ENCODE assay signal across 8 cellular contexts in genomic region chr16:57648590-57649442, GRCh38. TPM values are rescaled to one million over a fixed set of nuclear protein-coding genes. Genes with fewer than 3 reads are reported as not detected.
DNase-seq lines count a peak whose midpoint lies in the region; ATAC-seq and TF ChIP-seq lines count a peak whose summit lies in the region.

No MANE protein-coding gene starts in this region.

- H3K9me3 Mint-ChIP-seq in activated T-helper 2 cell treated with anti-CD3 and anti-CD28 coated beads, Interferon-gamma antibody, Interleukin-2, Interleukin-4, amounts not matched to agents 10 μg/mL and 5 μg/mL and 100 μg/mL, durations not matched to agents 14 hours and 24 hours and 36 hours: no peaks in the 10 kb centered on the region

- ATAC-seq in GM19397 (IDR thresholded peaks at IDR 0.05; ENCODE audit: unreplicated experiment): peak; percentile 50
- peak; percentile 13; the same call in 2 of the 3 replicates for ATAC-seq in RWPE2 (ENCODE audit: low read depth)
- ATAC-seq in omental fat pad (ENCODE audit: low FRiP score): peak; percentile 60

- no peak for TF ChIP-seq EP300 in suprapubic skin (IDR thresholded peaks at IDR 0.05)

- no peak overlapping the region for H3K4me3 Mint-ChIP-seq in activated T-helper 2 cell treated with anti-CD3 and anti-CD28 coated beads, Interferon-gamma antibody, Interleukin-2, Interleukin-4, amounts not matched to agents 10 μg/mL and 5 μg/mL and 100 μg/mL, durations not matched to agents 14 hours and 24 hours and 36 hours (ENCODE audit: low read depth)

- H3K36me3 ChIP-seq in BLaER1 (peaks cover 3% of the 10 kb centered on the region; the same call in 1 of the 2 replicates), RWPE2 (ENCODE audit: low read depth) (peaks cover 70% of the 10 kb centered on the region), suprapubic skin (peaks cover 29% of the 10 kb centered on the region)

- 47% methylated on average over 18 of the region's 18 CpGs for WGBS in suprapubic skin

- peak overlapping the region; percentile 20; the same call in 1 of the 2 replicates for H3K9ac ChIP-seq in BLaER1

- peak overlapping the region; percentile 58 for H3K27ac ChIP-seq in BLaER1
- no peak overlapping the region for H3K27ac ChIP-seq in RWPE2 (ENCODE audit: poor library complexity, severe bottlenecking)
- no peak overlapping the region for H3K27ac ChIP-seq in suprapubic skin

- H3K27me3 ChIP-seq in BLaER1 (no peaks in the 10 kb centered on the region), RWPE2 (ENCODE audit: insufficient read depth, poor library complexity, severe bottlenecking) (no peaks in the 10 kb centered on the region), suprapubic skin (peaks cover 3% of the 10 kb centered on the region)

- peak overlapping the region; percentile 48 for H3K27ac Mint-ChIP-seq in activated T-helper 2 cell treated with anti-CD3 and anti-CD28 coated beads, Interferon-gamma antibody, Interleukin-2, Interleukin-4, amounts not matched to agents 10 μg/mL and 5 μg/mL and 100 μg/mL, durations not matched to agents 14 hours and 24 hours and 36 hours

- intact Hi-C loops in activated T-helper 2 cell treated with anti-CD3 and anti-CD28 coated beads, Interferon-gamma antibody, Interleukin-2, Interleukin-4, amounts not matched to agents 10 μg/mL and 5 μg/mL and 100 μg/mL, durations not matched to agents 14 hours and 24 hours and 36 hours (cut with micrococcal nuclease): loop anchor here (1.0 to 5.0 kb wide), 5 partner anchors 40 to 73 kb away; no protein-coding TSS in a partner anchor

- H3K9me3 ChIP-seq in BLaER1: no peaks in the 10 kb centered on the region
- H3K9me3 ChIP-seq in RWPE2 (ENCODE audit: severe bottlenecking): no peaks in the 10 kb centered on the region
- no peaks in the 10 kb centered on the region for H3K9me3 ChIP-seq in suprapubic skin

- peak; percentile 100 for TF ChIP-seq CTCF in LNCaP clone FGC (IDR thresholded peaks at IDR 0.05; ENCODE audit: control insufficient read depth, extremely low read depth, insufficient read depth)
- TF ChIP-seq CTCF in RWPE2 (IDR thresholded peaks at IDR 0.05; ENCODE audit: poor library complexity, severe bottlenecking): peak; percentile 98
- TF ChIP-seq CTCF in omental fat pad (IDR thresholded peaks at IDR 0.05): peak in 2 of 3 donors; percentile 98 to 100
- peak; percentile 98 to 100 for TF ChIP-seq CTCF in suprapubic skin (IDR thresholded peaks at IDR 0.05)

- peak overlapping the region; percentile 88 for H3K4me2 ChIP-seq in BLaER1

- DNase-seq in LNCaP clone FGC (ENCODE audit: low read depth): peak; percentile 23
- no peak for DNase-seq in RWPE2 (ENCODE audit: low spot score)
- DNase-seq in activated T-helper 2 cell treated with anti-CD3 and anti-CD28 coated beads, Interferon-gamma antibody, Interleukin-2, Interleukin-4, amounts not matched to agents 10 μg/mL and 5 μg/mL and 100 μg/mL, durations not matched to agents 14 hours and 24 hours and 36 hours (ENCODE audit: low spot score): peak; percentile 80
- DNase-seq in foreskin melanocyte: peak; percentile 78
- peak; percentile 82 for DNase-seq in omental fat pad (ENCODE audit: low spot score)
- DNase-seq in suprapubic skin (ENCODE audit: low spot score in 2 of 2): peak; percentile 87 to 90

- H4K20me1 ChIP-seq in BLaER1: no peaks in the 10 kb centered on the region

- no peaks in the 10 kb centered on the region for H3K36me3 Mint-ChIP-seq in activated T-helper 2 cell treated with anti-CD3 and anti-CD28 coated beads, Interferon-gamma antibody, Interleukin-2, Interleukin-4, amounts not matched to agents 10 μg/mL and 5 μg/mL and 100 μg/mL, durations not matched to agents 14 hours and 24 hours and 36 hours (ENCODE audit: low read depth)

- H3K4me3 ChIP-seq in BLaER1 (no peak overlapping the region), LNCaP clone FGC (ENCODE audit: low read depth, low read length) (no peak overlapping the region), RWPE2 (ENCODE audit: severe bottlenecking) (no peak overlapping the region), suprapubic skin (no peak overlapping the region)

- H3K27me3 Mint-ChIP-seq in activated T-helper 2 cell treated with anti-CD3 and anti-CD28 coated beads, Interferon-gamma antibody, Interleukin-2, Interleukin-4, amounts not matched to agents 10 μg/mL and 5 μg/mL and 100 μg/mL, durations not matched to agents 14 hours and 24 hours and 36 hours (ENCODE audit: low read depth): peaks cover 2% of the 10 kb centered on the region

- H3K4me1 ChIP-seq in BLaER1 (peaks cover 93% of the 10 kb centered on the region), RWPE2 (ENCODE audit: insufficient read depth, poor library complexity, severe bottlenecking) (peaks cover 28% of the 10 kb centered on the region), suprapubic skin (peaks cover 48% of the 10 kb centered on the region)

- H3K4me1 Mint-ChIP-seq in activated T-helper 2 cell treated with anti-CD3 and anti-CD28 coated beads, Interferon-gamma antibody, Interleukin-2, Interleukin-4, amounts not matched to agents 10 μg/mL and 5 μg/mL and 100 μg/mL, durations not matched to agents 14 hours and 24 hours and 36 hours (ENCODE audit: low read depth): peaks cover 23% of the 10 kb centered on the region

- no peak for TF ChIP-seq POLR2A in suprapubic skin (IDR thresholded peaks at IDR 0.05)

RNA-seq across cellular contexts. Expression of gene ADGRG3, which starts 19.3 kb away (rescaled TPM):
- not detected in 2 replicates for total RNA-seq in activated T-helper 2 cell treated with anti-CD3 and anti-CD28 coated beads, Interferon-gamma antibody, Interleukin-2, Interleukin-4, amounts not matched to agents 10 μg/mL and 5 μg/mL and 100 μg/mL, durations not matched to agents 14 hours and 24 hours and 36 hours
- total RNA-seq in omental fat pad (10 to 100 TPM in 1 of 4 donors, 1 to 10 TPM in 3; 2.3 to 17.7 (median 4.4) TPM), suprapubic skin (1 to 10 TPM in 2 of 4 donors, under 1 TPM in 1, not detected in 1; 0.32 to 2.0 (median 2.0) TPM)

RNA-seq across cellular contexts. Expression of gene ADGRG1, which starts 20.4 kb away (rescaled TPM):
- 1.8 and 1.9 TPM in 2 replicates for total RNA-seq in activated T-helper 2 cell treated with anti-CD3 and anti-CD28 coated beads, Interferon-gamma antibody, Interleukin-2, Interleukin-4, amounts not matched to agents 10 μg/mL and 5 μg/mL and 100 μg/mL, durations not matched to agents 14 hours and 24 hours and 36 hours
- total RNA-seq in omental fat pad: 10 to 100 TPM; 15.3 to 99.1 (median 70.5) TPM
- 100 to 1,000 TPM; 107 to 202 (median 139) TPM for total RNA-seq in suprapubic skin

RNA-seq across cellular contexts. Expression of gene DRC7, which starts 45.8 kb away (rescaled TPM):
- not detected in 2 replicates for total RNA-seq in activated T-helper 2 cell treated with anti-CD3 and anti-CD28 coated beads, Interferon-gamma antibody, Interleukin-2, Interleukin-4, amounts not matched to agents 10 μg/mL and 5 μg/mL and 100 μg/mL, durations not matched to agents 14 hours and 24 hours and 36 hours
- under 1 TPM in 1 of 4 donors, not detected in 3; 0.65 TPM for total RNA-seq in omental fat pad
- not detected for total RNA-seq in suprapubic skin
